ENCODE assay signal across 1 cellular context in the genomic region with DNA sequence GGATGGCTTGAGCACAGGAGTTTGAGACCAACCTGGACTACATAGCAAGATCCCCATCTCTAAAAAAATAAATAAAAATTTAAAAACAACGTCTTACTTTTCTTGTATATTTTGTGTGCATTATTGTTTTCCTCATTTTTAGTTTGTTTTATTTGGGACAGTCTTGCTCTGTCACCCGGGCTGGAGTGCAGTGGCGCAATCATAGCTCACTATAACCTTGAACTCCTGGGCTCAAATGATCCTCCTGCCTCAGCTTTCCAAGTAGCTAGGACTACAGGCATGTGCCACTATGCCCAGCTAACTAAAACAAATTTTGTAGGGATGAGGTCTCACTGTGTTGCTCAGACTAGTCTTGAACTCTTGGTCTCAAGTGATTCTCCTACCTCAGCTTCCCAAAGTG.
A peak's percentile ranks its signal among the peaks of the same experiment; 100 is the strongest.
TF ChIP-seq lines count a peak whose summit lies in the region.

No MANE protein-coding gene starts in this region.

TF ChIP-seq in HepG2, 621 proteins besides CTCF, POLR2A, EP300 and RAD21 (continued from another document):
- TF ChIP-seq SOX13 (IDR thresholded peaks at IDR 0.05) (no peak), SOX13 (CRISPR knock-in tag; conservative IDR thresholded peaks at IDR 0.05 in 1 of 2, IDR thresholded peaks at IDR 0.05 in 1 of 2) (peak in 1 of 2 experiments; percentile 47; a peak in 1 of 4 replicates), KDM5A (IDR thresholded peaks at IDR 0.05; ENCODE audit: borderline replicate concordance, low read length) (no peak), NCOR1 (IDR thresholded peaks at IDR 0.05; ENCODE audit: borderline replicate concordance, low read length) (peak; percentile 67), ZNF121 (CRISPR knock-in tag; IDR thresholded peaks at IDR 0.05) (peak; percentile 67), FOXP4 (CRISPR knock-in tag; IDR thresholded peaks at IDR 0.05) (peak; percentile 61), MIXL1 (CRISPR knock-in tag; IDR thresholded peaks at IDR 0.05) (0 out of 2 replicates have a peak, but pooled peaks have one; percentile 22), ZBTB49 (CRISPR knock-in tag; IDR thresholded peaks at IDR 0.05; ENCODE audit: borderline replicate concordance) (no peak), NCOA2 (CRISPR knock-in tag; IDR thresholded peaks at IDR 0.05) (peak; percentile 57), ZNF138 (CRISPR knock-in tag; IDR thresholded peaks at IDR 0.05; ENCODE audit: low read depth) (no peak), ZNF205 (CRISPR knock-in tag; IDR thresholded peaks at IDR 0.05) (no peak), ZNF331 (CRISPR knock-in tag; IDR thresholded peaks at IDR 0.05) (0 out of 2 replicates have a peak, but pooled peaks have one; percentile 36), SALL1 (CRISPR knock-in tag; IDR thresholded peaks at IDR 0.05) (peak; percentile 73), PHF21A (CRISPR knock-in tag; IDR thresholded peaks at IDR 0.05) (0 out of 2 replicates have a peak, but pooled peaks have one; percentile 33), ZNF674 (CRISPR knock-in tag; IDR thresholded peaks at IDR 0.05; ENCODE audit: low read depth) (no peak), CREM (IDR thresholded peaks at IDR 0.05) (0 out of 2 replicates have a peak, but pooled peaks have one; percentile 23), CREM (CRISPR knock-in tag; IDR thresholded peaks at IDR 0.05) (no peak), SOX5 (CRISPR knock-in tag; IDR thresholded peaks at IDR 0.05; ENCODE audit: borderline replicate concordance) (peak; percentile 25; the same call in 1 of the 2 replicates), SAP130 (CRISPR knock-in tag; IDR thresholded peaks at IDR 0.05; ENCODE audit: low read depth) (peak; percentile 33), CEBPG (CRISPR knock-in tag; IDR thresholded peaks at IDR 0.05) (peak; percentile 90), ZSCAN31 (CRISPR knock-in tag; IDR thresholded peaks at IDR 0.05; ENCODE audit: low read depth) (no peak), NR2F6 (IDR thresholded peaks at IDR 0.05) (peak; percentile 37; the same call in 1 of the 2 replicates), NR2F6 (CRISPR knock-in tag; IDR thresholded peaks at IDR 0.05) (0 out of 2 replicates have a peak, but pooled peaks have one; percentile 44), ZBTB3 (CRISPR knock-in tag; IDR thresholded peaks at IDR 0.05; ENCODE audit: borderline replicate concordance, low read depth) (no peak), FOSL2 (CRISPR knock-in tag; IDR thresholded peaks at IDR 0.05) (peak; percentile 51; the same call in 1 of the 2 replicates), SIX1 (CRISPR knock-in tag; IDR thresholded peaks at IDR 0.05; ENCODE audit: borderline replicate concordance) (0 out of 2 replicates have a peak, but pooled peaks have one; percentile 46), E2F2 (CRISPR knock-in tag; IDR thresholded peaks at IDR 0.05; ENCODE audit: borderline replicate concordance) (no peak), SOX6 (IDR thresholded peaks at IDR 0.05) (no peak), SOX6 (CRISPR knock-in tag; IDR thresholded peaks at IDR 0.05) (no peak; the same call in 1 of the 2 replicates), BCLAF1 (IDR thresholded peaks at IDR 0.05) (no peak), ZSCAN29 (CRISPR knock-in tag; conservative IDR thresholded peaks at IDR 0.05) (no peak), ZNF629 (CRISPR knock-in tag; conservative IDR thresholded peaks at IDR 0.05) (peak; percentile 47; the same call in 1 of the 2 replicates), BCL6 (CRISPR knock-in tag; IDR thresholded peaks at IDR 0.05) (peak; percentile 51), MIER3 (CRISPR knock-in tag; IDR thresholded peaks at IDR 0.05; ENCODE audit: borderline replicate concordance) (0 out of 2 replicates have a peak, but pooled peaks have one; percentile 49), SIN3A (IDR thresholded peaks at IDR 0.05; ENCODE audit: borderline replicate concordance, low read depth, low read length) (no peak), HOXA3 (CRISPR knock-in tag; IDR thresholded peaks at IDR 0.05) (peak; percentile 55; the same call in 1 of the 2 replicates)
- TF ChIP-seq, protein P1, sequence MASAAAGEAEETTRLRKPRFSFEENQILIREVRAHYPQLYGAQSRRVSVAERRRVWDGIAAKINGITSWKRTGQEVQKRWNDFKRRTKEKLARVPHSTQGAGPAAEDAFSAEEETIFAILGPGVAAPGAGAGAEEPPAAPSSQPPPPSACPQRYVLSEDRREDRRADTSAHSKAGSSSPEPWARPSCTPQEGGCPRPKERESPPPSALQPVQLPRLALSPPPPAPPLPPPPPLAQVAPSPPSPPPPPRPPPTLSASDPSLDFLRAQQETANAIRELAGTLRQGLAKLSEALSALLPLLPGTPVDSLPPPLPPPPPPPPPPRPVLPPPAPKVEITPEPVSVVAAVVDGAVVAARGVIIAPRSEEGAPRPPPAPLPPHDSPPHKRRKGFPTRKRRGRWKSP (CRISPR knock-in tag; IDR thresholded peaks at IDR 0.05): no peak
- TF ChIP-seq, protein P2, sequence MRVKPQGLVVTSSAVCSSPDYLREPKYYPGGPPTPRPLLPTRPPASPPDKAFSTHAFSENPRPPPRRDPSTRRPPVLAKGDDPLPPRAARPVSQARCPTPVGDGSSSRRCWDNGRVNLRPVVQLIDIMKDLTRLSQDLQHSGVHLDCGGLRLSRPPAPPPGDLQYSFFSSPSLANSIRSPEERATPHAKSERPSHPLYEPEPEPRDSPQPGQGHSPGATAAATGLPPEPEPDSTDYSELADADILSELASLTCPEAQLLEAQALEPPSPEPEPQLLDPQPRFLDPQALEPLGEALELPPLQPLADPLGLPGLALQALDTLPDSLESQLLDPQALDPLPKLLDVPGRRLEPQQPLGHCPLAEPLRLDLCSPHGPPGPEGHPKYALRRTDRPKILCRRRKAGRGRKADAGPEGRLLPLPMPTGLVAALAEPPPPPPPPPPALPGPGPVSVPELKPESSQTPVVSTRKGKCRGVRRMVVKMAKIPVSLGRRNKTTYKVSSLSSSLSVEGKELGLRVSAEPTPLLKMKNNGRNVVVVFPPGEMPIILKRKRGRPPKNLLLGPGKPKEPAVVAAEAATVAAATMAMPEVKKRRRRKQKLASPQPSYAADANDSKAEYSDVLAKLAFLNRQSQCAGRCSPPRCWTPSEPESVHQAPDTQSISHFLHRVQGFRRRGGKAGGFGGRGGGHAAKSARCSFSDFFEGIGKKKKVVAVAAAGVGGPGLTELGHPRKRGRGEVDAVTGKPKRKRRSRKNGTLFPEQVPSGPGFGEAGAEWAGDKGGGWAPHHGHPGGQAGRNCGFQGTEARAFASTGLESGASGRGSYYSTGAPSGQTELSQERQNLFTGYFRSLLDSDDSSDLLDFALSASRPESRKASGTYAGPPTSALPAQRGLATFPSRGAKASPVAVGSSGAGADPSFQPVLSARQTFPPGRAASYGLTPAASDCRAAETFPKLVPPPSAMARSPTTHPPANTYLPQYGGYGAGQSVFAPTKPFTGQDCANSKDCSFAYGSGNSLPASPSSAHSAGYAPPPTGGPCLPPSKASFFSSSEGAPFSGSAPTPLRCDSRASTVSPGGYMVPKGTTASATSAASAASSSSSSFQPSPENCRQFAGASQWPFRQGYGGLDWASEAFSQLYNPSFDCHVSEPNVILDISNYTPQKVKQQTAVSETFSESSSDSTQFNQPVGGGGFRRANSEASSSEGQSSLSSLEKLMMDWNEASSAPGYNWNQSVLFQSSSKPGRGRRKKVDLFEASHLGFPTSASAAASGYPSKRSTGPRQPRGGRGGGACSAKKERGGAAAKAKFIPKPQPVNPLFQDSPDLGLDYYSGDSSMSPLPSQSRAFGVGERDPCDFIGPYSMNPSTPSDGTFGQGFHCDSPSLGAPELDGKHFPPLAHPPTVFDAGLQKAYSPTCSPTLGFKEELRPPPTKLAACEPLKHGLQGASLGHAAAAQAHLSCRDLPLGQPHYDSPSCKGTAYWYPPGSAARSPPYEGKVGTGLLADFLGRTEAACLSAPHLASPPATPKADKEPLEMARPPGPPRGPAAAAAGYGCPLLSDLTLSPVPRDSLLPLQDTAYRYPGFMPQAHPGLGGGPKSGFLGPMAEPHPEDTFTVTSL (CRISPR knock-in tag; IDR thresholded peaks at IDR 0.05; ENCODE audit: borderline replicate concordance): peak; percentile 60; the same call in 1 of the 2 replicates
- TF ChIP-seq, protein P3, sequence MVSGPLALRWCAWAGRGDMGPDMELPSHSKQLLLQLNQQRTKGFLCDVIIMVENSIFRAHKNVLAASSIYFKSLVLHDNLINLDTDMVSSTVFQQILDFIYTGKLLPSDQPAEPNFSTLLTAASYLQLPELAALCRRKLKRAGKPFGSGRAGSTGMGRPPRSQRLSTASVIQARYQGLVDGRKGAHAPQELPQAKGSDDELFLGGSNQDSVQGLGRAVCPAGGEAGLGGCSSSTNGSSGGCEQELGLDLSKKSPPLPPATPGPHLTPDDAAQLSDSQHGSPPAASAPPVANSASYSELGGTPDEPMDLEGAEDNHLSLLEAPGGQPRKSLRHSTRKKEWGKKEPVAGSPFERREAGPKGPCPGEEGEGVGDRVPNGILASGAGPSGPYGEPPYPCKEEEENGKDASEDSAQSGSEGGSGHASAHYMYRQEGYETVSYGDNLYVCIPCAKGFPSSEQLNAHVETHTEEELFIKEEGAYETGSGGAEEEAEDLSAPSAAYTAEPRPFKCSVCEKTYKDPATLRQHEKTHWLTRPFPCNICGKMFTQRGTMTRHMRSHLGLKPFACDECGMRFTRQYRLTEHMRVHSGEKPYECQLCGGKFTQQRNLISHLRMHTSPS (CRISPR knock-in tag; IDR thresholded peaks at IDR 0.05; ENCODE audit: low read depth): peak; percentile 65
- TF ChIP-seq, protein P4, sequence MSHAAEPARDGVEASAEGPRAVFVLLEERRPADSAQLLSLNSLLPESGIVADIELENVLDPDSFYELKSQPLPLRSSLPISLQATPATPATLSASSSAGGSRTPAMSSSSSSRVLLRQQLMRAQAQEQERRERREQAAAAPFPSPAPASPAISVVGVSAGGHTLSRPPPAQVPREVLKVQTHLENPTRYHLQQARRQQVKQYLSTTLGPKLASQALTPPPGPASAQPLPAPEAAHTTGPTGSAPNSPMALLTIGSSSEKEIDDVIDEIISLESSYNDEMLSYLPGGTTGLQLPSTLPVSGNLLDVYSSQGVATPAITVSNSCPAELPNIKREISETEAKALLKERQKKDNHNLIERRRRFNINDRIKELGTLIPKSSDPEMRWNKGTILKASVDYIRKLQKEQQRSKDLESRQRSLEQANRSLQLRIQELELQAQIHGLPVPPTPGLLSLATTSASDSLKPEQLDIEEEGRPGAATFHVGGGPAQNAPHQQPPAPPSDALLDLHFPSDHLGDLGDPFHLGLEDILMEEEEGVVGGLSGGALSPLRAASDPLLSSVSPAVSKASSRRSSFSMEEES (CRISPR knock-in tag; IDR thresholded peaks at IDR 0.05): 0 out of 2 replicates have a peak, but pooled peaks have one; percentile 25
